13 cellular contexts compared by ENCODE assay signal in genomic region chr15:99982662-99983061, GRCh38.
"Had no signal": no experiment of that assay in that cellular context is flagged by ENCODE, and none has a peak within 500 bp of the region (broad histone marks: within the 10 kb centered on the region; RNA-seq: fewer than 3 reads in every experiment).

No MANE protein-coding gene starts in this region.

- H3K4me3 ChIP-seq: ascending aorta, dorsolateral prefrontal cortex, gastroesophageal sphincter, left lung, tibial artery, uterus had no signal

- DNase-seq: activated CD4-positive, alpha-beta T cell treated with anti-CD3 and anti-CD28 coated beads, Interleukin-2, amount 50 U/mL, for 4 hours; activated CD4-positive, CD25-positive, alpha-beta regulatory T cell treated with anti-CD3 and anti-CD28 coated beads, Interleukin-2, amount 50 U/mL, for 72 hours; activated naive CD4-positive, alpha-beta T cell treated with anti-CD3 and anti-CD28 coated beads, Interleukin-2, amount 10 ng/mL, durations not matched to agents 7 days and 5 days; dorsolateral prefrontal cortex; left lung; retina; stimulated activated CD4-positive, alpha-beta T cell treated with anti-CD3 and anti-CD28 coated beads, Interleukin-2, amount 100 ng/mL, for 48 hours; tibial artery; uterus had no signal

- H3K4me3 Mint-ChIP-seq: activated naive CD4-positive, alpha-beta T cell treated with anti-CD3 and anti-CD28 coated beads, Interleukin-2, amount 10 ng/mL, durations not matched to agents 7 days and 5 days; stimulated activated memory B cell treated with anti-CD40 and anti-IgM and Interleukin-4, amounts not matched to agents 10 μg/mL and 1 μg/mL and 100 μg/mL, for 72 hours had no signal

- H3K4me1 Mint-ChIP-seq: activated naive CD4-positive, alpha-beta T cell treated with anti-CD3 and anti-CD28 coated beads, Interleukin-2, amount 10 ng/mL, durations not matched to agents 7 days and 5 days; stimulated activated memory B cell treated with anti-CD40 and anti-IgM and Interleukin-4, amounts not matched to agents 10 μg/mL and 1 μg/mL and 100 μg/mL, for 72 hours had no signal

- H3K36me3 Mint-ChIP-seq: activated naive CD4-positive, alpha-beta T cell treated with anti-CD3 and anti-CD28 coated beads, Interleukin-2, amount 10 ng/mL, durations not matched to agents 7 days and 5 days; stimulated activated memory B cell treated with anti-CD40 and anti-IgM and Interleukin-4, amounts not matched to agents 10 μg/mL and 1 μg/mL and 100 μg/mL, for 72 hours had no signal

- H3K9me3 ChIP-seq: ascending aorta, gastroesophageal sphincter, left lung, tibial artery, uterus had no signal

- H3K27ac Mint-ChIP-seq: activated naive CD4-positive, alpha-beta T cell treated with anti-CD3 and anti-CD28 coated beads, Interleukin-2, amount 10 ng/mL, durations not matched to agents 7 days and 5 days; activated T-helper 2 cell treated with anti-CD3 and anti-CD28 coated beads, Interferon-gamma antibody, Interleukin-2, Interleukin-4, amounts not matched to agents 10 μg/mL and 5 μg/mL and 100 μg/mL, durations not matched to agents 14 hours and 24 hours and 36 hours; stimulated activated memory B cell treated with anti-CD40 and anti-IgM and Interleukin-4, amounts not matched to agents 10 μg/mL and 1 μg/mL and 100 μg/mL, for 72 hours had no signal

- H3K36me3 ChIP-seq: ascending aorta, gastroesophageal sphincter, left lung, tibial artery, uterus had no signal

- H3K4me1 ChIP-seq: ascending aorta, tibial artery, uterus had no signal

- H3K27ac ChIP-seq: ascending aorta, left lung, tibial artery, uterus had no signal

- H3K27me3 ChIP-seq: ascending aorta, gastroesophageal sphincter, tibial artery, uterus had no signal

- ATAC-seq: gastroesophageal sphincter; stimulated activated memory B cell treated with anti-CD40 and anti-IgM and Interleukin-4, amounts not matched to agents 10 μg/mL and 1 μg/mL and 100 μg/mL, for 72 hours had no signal

- H3K9me3 Mint-ChIP-seq: activated naive CD4-positive, alpha-beta T cell treated with anti-CD3 and anti-CD28 coated beads, Interleukin-2, amount 10 ng/mL, durations not matched to agents 7 days and 5 days; activated T-helper 2 cell treated with anti-CD3 and anti-CD28 coated beads, Interferon-gamma antibody, Interleukin-2, Interleukin-4, amounts not matched to agents 10 μg/mL and 5 μg/mL and 100 μg/mL, durations not matched to agents 14 hours and 24 hours and 36 hours; stimulated activated memory B cell treated with anti-CD40 and anti-IgM and Interleukin-4, amounts not matched to agents 10 μg/mL and 1 μg/mL and 100 μg/mL, for 72 hours had no signal
